ENCODE assay signal across 29 cellular contexts in the genomic region with DNA sequence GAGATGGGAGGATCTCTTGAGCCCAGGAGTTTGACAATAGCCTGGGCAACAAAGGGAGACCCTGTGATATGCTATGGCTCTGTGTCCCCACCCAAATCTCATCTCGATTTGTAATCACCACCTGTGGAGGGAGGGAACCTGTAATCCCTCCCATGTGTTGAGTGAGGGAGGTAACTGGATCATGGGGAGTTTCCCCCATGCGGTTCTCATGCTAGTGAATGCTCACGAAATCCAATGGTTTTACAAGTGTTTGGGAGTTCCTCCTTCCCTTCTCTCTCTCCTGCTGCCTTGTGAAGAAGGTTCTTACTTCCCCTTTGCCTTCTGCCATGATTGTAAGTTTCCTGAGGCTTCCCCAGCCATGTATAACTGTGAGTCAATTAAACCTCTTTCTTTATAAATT. TPM values are rescaled to one million over a fixed set of nuclear protein-coding genes. Genes with fewer than 3 reads are reported as not detected.
DNase-seq lines count a peak whose midpoint lies in the region; ATAC-seq, FAIRE-seq and TF ChIP-seq lines count a peak whose summit lies in the region.
"Had no signal": no experiment of that assay in that cellular context is flagged by ENCODE, and none has a peak within 500 bp of the region (broad histone marks: within the 10 kb centered on the region; RNA-seq: fewer than 3 reads in every experiment).

No MANE protein-coding gene starts in this region.

- in situ Hi-C loops in K562 (cut with MboI) = no loop called here

- peaks cover 1% of the 10 kb centered on the region for H3K4me1 ChIP-seq in H9 (ENCODE audit: insufficient read depth, low read length)
- peaks cover 24 to 29% of the 10 kb centered on the region in 2 experiments; a peak in 4 of 5 replicates for H3K4me1 ChIP-seq in K562 (replicated peaks in 1 of 2; ENCODE audit: control insufficient read depth in 2 of 2, insufficient read depth in 2 of 2, low read length in 2 of 2)
- peaks cover 32% of the 10 kb centered on the region for H3K4me1 ChIP-seq in neural progenitor cell
- H3K4me1 ChIP-seq: foreskin keratinocyte had no signal

- no peak overlapping the region for H2BK15ac ChIP-seq in H9 (ENCODE audit: low read depth, low read length)

- H3K9ac ChIP-seq in H9 (ENCODE audit: extremely low read depth, insufficient read length, low read length) (no peak overlapping the region), K562 (ENCODE audit: insufficient read depth in 1 of 2, low read depth in 2 of 2, low read length in 2 of 2) (no peak overlapping the region), neural progenitor cell (no peak overlapping the region)

- H4K8ac ChIP-seq in H9 (replicated peaks; ENCODE audit: insufficient read length, low read depth, low read length) = no peak overlapping the region

- peaks cover 0 to 3% (median 0%) of the 10 kb centered on the region in 3 experiments; a peak in 1 of 7 replicates for H3K36me3 Mint-ChIP-seq in H9 (ENCODE audit: insufficient read depth in 1 of 3, low read depth in 3 of 3)
- peaks cover 3% of the 10 kb centered on the region for H3K36me3 Mint-ChIP-seq in neural progenitor cell

- no peak for TF ChIP-seq EP300 in K562 (IDR thresholded peaks at IDR 0.05; ENCODE audit: low read length)

- H3K27me3 Mint-ChIP-seq in H9 (ENCODE audit: low read depth) (no peaks in the 10 kb centered on the region), neural progenitor cell (ENCODE audit: insufficient read depth, low read depth) (peaks cover 4% of the 10 kb centered on the region)
- H3K27me3 Mint-ChIP-seq: activated CD4-positive, alpha-beta T cell treated with anti-CD3 and anti-CD28 coated beads, Interleukin-2, amount 10 ng/mL, durations not matched to agents 7 days and 5 days; activated CD8-positive, alpha-beta memory T cell treated with anti-CD3 and anti-CD28 coated beads, Interleukin-2, amount 10 ng/mL, durations not matched to agents 7 days and 5 days; CD4-positive, alpha-beta memory T cell; central memory CD8-positive, alpha-beta T cell; stimulated activated naive CD8-positive, alpha-beta T cell treated with anti-CD3 and anti-CD28 coated beads, Interleukin-15, amount 100 ng/mL, for 72 hours had no signal

- no peak overlapping the region for H4K5ac ChIP-seq in H9 (ENCODE audit: insufficient read length, low read depth, low read length)

- H3K4ac ChIP-seq in H9 (ENCODE audit: low read depth, low read length) = no peak overlapping the region

- intact Hi-C loops in K562 (cut with micrococcal nuclease) = no loop called here

- H3K18ac ChIP-seq in H9 (ENCODE audit: insufficient read length, low read depth, low read length) = no peak overlapping the region

- TF ChIP-seq CTCF in H9 (conservative IDR thresholded peaks at IDR 0.05) (no peak), NB4 (IDR thresholded peaks at IDR 0.05; ENCODE audit: low read depth, low read length) (no peak), K562 (IDR thresholded peaks at IDR 0.05 in 2 of 3, conservative IDR thresholded peaks at IDR 0.05 in 1 of 3; ENCODE audit: insufficient read depth in 2 of 3, low read depth in 1 of 3, low read length in 3 of 3) (no peak), neural progenitor cell (IDR thresholded peaks at IDR 0.05) (no peak)

- no peak overlapping the region for H3T11ph ChIP-seq in H9 (ENCODE audit: low read length)

- no peak overlapping the region for H3K4me2 ChIP-seq in H9 (ENCODE audit: insufficient read depth, insufficient read length, low read length)
- H3K4me2 ChIP-seq in K562 (ENCODE audit: insufficient read depth, low read length) = peak overlapping the region; percentile 10; the same call in 1 of the 2 replicates
- peak overlapping the region; percentile 0 for H3K4me2 ChIP-seq in neural progenitor cell

- H3K4me1 Mint-ChIP-seq in H9 = peaks cover 36 to 50% of the 10 kb centered on the region in 2 experiments
- H3K4me1 Mint-ChIP-seq in neural progenitor cell = peaks cover 33% of the 10 kb centered on the region

- H3K27ac ChIP-seq in H9 (ENCODE audit: insufficient read length, low read depth, low read length) (no peak overlapping the region), K562 (ENCODE audit: extremely low read depth, low read depth, low read length) (peak overlapping the region; percentile 17; the same call in 1 of the 3 replicates), neural progenitor cell (no peak overlapping the region)
- H3K27ac ChIP-seq: foreskin keratinocyte, right atrium auricular region, VCaP had no signal

- CTCF ChIA-PET in K562 (lab: Yijun Ruan, JAX; ENCODE audit: low intra/inter-chr PET ratio) = no interaction called here

- no peak overlapping the region for H2AK5ac ChIP-seq in H9 (ENCODE audit: insufficient read length, low read length)

- FAIRE-seq in K562 (lab: Jason Lieb, UNC) = peak; percentile 32

- BruUV-seq in K562 (replicated peaks; lab: Mats Ljungman, UMichigan) = TSS peak; percentile 7

- H2AFZ ChIP-seq in H9 (ENCODE audit: low read length) = no peak overlapping the region
- H2AFZ ChIP-seq in K562 (ENCODE audit: low read depth, low read length) = no peak overlapping the region
- H2AFZ ChIP-seq in neural progenitor cell (replicated peaks) = no peak overlapping the region

- no peaks in the 10 kb centered on the region for H3K9me3 Mint-ChIP-seq in H9
- H3K9me3 Mint-ChIP-seq in neural progenitor cell = no peaks in the 10 kb centered on the region
- H3K9me3 Mint-ChIP-seq: activated CD4-positive, alpha-beta T cell treated with anti-CD3 and anti-CD28 coated beads, Interleukin-2, amount 10 ng/mL, durations not matched to agents 7 days and 5 days; activated naive CD4-positive, alpha-beta T cell treated with anti-CD3 and anti-CD28 coated beads, Interleukin-2, amount 50 U/mL, for 72 hours; central memory CD8-positive, alpha-beta T cell; stimulated activated naive CD8-positive, alpha-beta T cell treated with anti-CD3 and anti-CD28 coated beads, Interleukin-15, amount 100 ng/mL, for 72 hours had no signal

- H4K20me1 ChIP-seq in H9 (ENCODE audit: control insufficient read depth, insufficient read depth, insufficient read length) (no peaks in the 10 kb centered on the region), K562 (replicated peaks; ENCODE audit: control insufficient read depth, insufficient read depth, low read length) (no peaks in the 10 kb centered on the region; the same call in 1 of the 2 replicates), neural progenitor cell (ENCODE audit: low read depth) (peaks cover 48% of the 10 kb centered on the region)

- H3K36me3 ChIP-seq in K562 (ENCODE audit: control insufficient read depth, insufficient read depth, low read length) = peaks cover 19% of the 10 kb centered on the region; the same call in 2 of the 3 replicates
- no peaks in the 10 kb centered on the region for H3K36me3 ChIP-seq in neural progenitor cell
- H3K36me3 ChIP-seq: right atrium auricular region, tibial nerve had no signal

- no CpG with 5 or more reads among the region's 3 CpGs for WGBS in H9 (ENCODE audit: extremely low coverage, insufficient read length, low lambda C conversion rate)
- 33% methylated on average over 3 of the region's 3 CpGs for WGBS in K562 (ENCODE audit: insufficient coverage, low coverage, missing lambda C conversion rate)

- TF ChIP-seq POLR2A in NB4 (IDR thresholded peaks at IDR 0.05; ENCODE audit: extremely low read depth, insufficient read length) = no peak
- TF ChIP-seq POLR2A in K562 (conservative IDR thresholded peaks at IDR 0.05) = no peak

- H2BK12ac ChIP-seq in H9 (ENCODE audit: insufficient read length, low read depth, low read length) = no peak overlapping the region

- H3K27me3 ChIP-seq in H9 (ENCODE audit: insufficient read depth, low read length) (no peaks in the 10 kb centered on the region), K562 (ENCODE audit: control insufficient read depth in 2 of 2, insufficient read depth in 2 of 2, low read length in 2 of 2) (no peaks in the 10 kb centered on the region), neural progenitor cell (peaks cover 10% of the 10 kb centered on the region)
- H3K27me3 ChIP-seq: foreskin keratinocyte, right atrium auricular region, tibial nerve had no signal

- no peak for TF ChIP-seq RAD21 in K562 (CRISPR knock-in tag; conservative IDR thresholded peaks at IDR 0.05 in 1 of 2, IDR thresholded peaks at IDR 0.05 in 1 of 2)

- peaks cover 24% of the 10 kb centered on the region; the same call in 1 of the 2 replicates for H3K79me2 ChIP-seq in H9 (ENCODE audit: insufficient read depth, low read length)
- peaks cover 90% of the 10 kb centered on the region for H3K79me2 ChIP-seq in K562 (ENCODE audit: control insufficient read depth, insufficient read depth, low read length)
- peaks cover 81% of the 10 kb centered on the region for H3K79me2 ChIP-seq in neural progenitor cell (ENCODE audit: low read depth)

- no peak overlapping the region for H4K91ac ChIP-seq in H9 (ENCODE audit: insufficient read length, low read depth, low read length)

- H2BK20ac ChIP-seq in H9 (ENCODE audit: low read depth, low read length, poor library complexity, severe bottlenecking) = no peak overlapping the region

- H3K14ac ChIP-seq in H9 (ENCODE audit: insufficient read depth, low read length) = no peak overlapping the region

- no peaks in the 10 kb centered on the region for H3K9me1 ChIP-seq in K562 (ENCODE audit: control insufficient read depth, insufficient read depth, low read length)

- H3K56ac ChIP-seq in H9 (ENCODE audit: insufficient read length, low read depth, low read length) = no peak overlapping the region

- POLR2A ChIA-PET in K562 (lab: Yijun Ruan, JAX) = interaction anchor here (0.7 to 2.2 kb wide), 6 partner anchors 9 to 152 kb away, joined by 3 to 9 read pairs (median 3); partner anchors contain the start of gene HMGA1

- H3F3A ChIP-seq in neural progenitor cell (ENCODE audit: low read depth) = peaks cover 48% of the 10 kb centered on the region

- H3K4me3 Mint-ChIP-seq in H9 = no peak overlapping the region
- H3K4me3 Mint-ChIP-seq in neural progenitor cell = no peak overlapping the region
- H3K4me3 Mint-ChIP-seq: activated CD4-positive, alpha-beta T cell treated with anti-CD3 and anti-CD28 coated beads, Interleukin-2, amount 10 ng/mL, durations not matched to agents 7 days and 5 days; activated CD8-positive, alpha-beta memory T cell treated with anti-CD3 and anti-CD28 coated beads, Interleukin-2, amount 10 ng/mL, durations not matched to agents 7 days and 5 days; central memory CD8-positive, alpha-beta T cell; stimulated activated naive CD8-positive, alpha-beta T cell treated with anti-CD3 and anti-CD28 coated beads, Interleukin-15, amount 100 ng/mL, for 72 hours had no signal

- H2BK5ac ChIP-seq in H9 (ENCODE audit: insufficient read length, low read length) = no peak overlapping the region

- no peaks in the 10 kb centered on the region for H3K9me3 ChIP-seq in H9 (ENCODE audit: control insufficient read depth, low read depth, low read length)
- no peaks in the 10 kb centered on the region for H3K9me3 ChIP-seq in K562 (replicated peaks; ENCODE audit: control insufficient read depth, insufficient read depth, low read depth, low read length)
- H3K9me3 ChIP-seq in neural progenitor cell (ENCODE audit: low read depth) = no peaks in the 10 kb centered on the region
- H3K9me3 ChIP-seq: right atrium auricular region, tibial nerve had no signal

- H3K23ac ChIP-seq in H9 (ENCODE audit: insufficient read length, low read depth, low read length) = no peak overlapping the region

- H2BK120ac ChIP-seq in H9 (ENCODE audit: low read depth, low read length, poor library complexity, severe bottlenecking) = no peak overlapping the region

- H3K23me2 ChIP-seq in H9 (ENCODE audit: insufficient read length, low read depth, low read length, poor library complexity, severe bottlenecking) = peaks cover 9% of the 10 kb centered on the region

- H3K4me3 ChIP-seq in NB4 (ENCODE audit: low read depth, low read length) (peak overlapping the region; percentile 22), K562 (no peak overlapping the region), neural progenitor cell (no peak overlapping the region)
- H3K4me3 ChIP-seq: right atrium auricular region, tibial nerve had no signal

- no peaks in the 10 kb centered on the region for H3K79me1 ChIP-seq in H9 (ENCODE audit: insufficient read depth, low read depth, low read length, poor library complexity, severe bottlenecking)

- DNase-seq in H9 = no peak
- DNase-seq in NB4 (ENCODE audit: low read depth) = peak; percentile 69
- peak in 1 of 4 experiments; percentile 57 for DNase-seq in K562 (ENCODE audit: extremely low read depth in 1 of 4, low spot score in 3 of 4)
- peak; percentile 27 for DNase-seq in neural progenitor cell (ENCODE audit: low spot score)
- DNase-seq in T1000 (lab: John Stamatoyannopoulos, UW) = no peak
- no peak for DNase-seq in left lobe of liver (ENCODE audit: low spot score)
- DNase-seq in effector CD8-positive, alpha-beta T cell (lab: John Stamatoyannopoulos, UW) = no peak
- DNase-seq: activated CD4-positive, alpha-beta T cell treated with anti-CD3 and anti-CD28 coated beads, Interleukin-2, amount 10 ng/mL, durations not matched to agents 7 days and 5 days; activated CD8-positive, alpha-beta memory T cell treated with anti-CD3 and anti-CD28 coated beads, Interleukin-2, amount 10 ng/mL, durations not matched to agents 7 days and 5 days; aorta; CD4-positive, alpha-beta memory T cell; DMS153; erythroblast; foreskin keratinocyte; GDM1; hypothalamus; NCI-H1417 treated with DMSO at 0.1 percent for 48 hours; NCI-H2171 treated with DMSO at 0.1 percent for 48 hours; NCI-H526 treated with DMSO at 0.1 percent for 48 hours; stimulated activated CD4-positive, alpha-beta T cell treated with anti-CD3 and anti-CD28 coated beads, Interleukin-12 subunit alpha, Interleukin-12 subunit beta, amount 100 ng/mL, for 4 hours; stimulated activated CD4-positive, alpha-beta T cell treated with anti-CD3 and anti-CD28 coated beads, Interleukin-4, amount 100 ng/mL, for 4 hours; stimulated activated naive CD8-positive, alpha-beta T cell treated with anti-CD3 and anti-CD28 coated beads, Interleukin-15, amount 100 ng/mL, for 72 hours had no signal

- peak overlapping the region in 2 of 3 experiments; percentile 10 to 21; a peak in 2 of 7 replicates for H3K27ac Mint-ChIP-seq in H9
- no peak overlapping the region for H3K27ac Mint-ChIP-seq in neural progenitor cell
- H3K27ac Mint-ChIP-seq: activated CD4-positive, alpha-beta T cell treated with anti-CD3 and anti-CD28 coated beads, Interleukin-2, amount 10 ng/mL, durations not matched to agents 7 days and 5 days; activated CD8-positive, alpha-beta memory T cell treated with anti-CD3 and anti-CD28 coated beads, Interleukin-2, amount 10 ng/mL, durations not matched to agents 7 days and 5 days; activated naive CD4-positive, alpha-beta T cell treated with anti-CD3 and anti-CD28 coated beads, Interleukin-2, amount 50 U/mL, for 72 hours had no signal

- no peak for ATAC-seq in K562
- no peak for ATAC-seq in HG03039 (IDR thresholded peaks at IDR 0.05; ENCODE audit: unreplicated experiment)
- no peak for ATAC-seq in left lobe of liver
- ATAC-seq: activated CD8-positive, alpha-beta memory T cell treated with anti-CD3 and anti-CD28 coated beads, Interleukin-2, amount 10 ng/mL, durations not matched to agents 7 days and 5 days; activated naive CD4-positive, alpha-beta T cell treated with anti-CD3 and anti-CD28 coated beads, Interleukin-2, amount 50 U/mL, for 72 hours; foreskin keratinocyte; Right ventricle myocardium inferior; stimulated activated naive CD8-positive, alpha-beta T cell treated with anti-CD3 and anti-CD28 coated beads, Interleukin-15, amount 100 ng/mL, for 72 hours had no signal

RNA-seq across cellular contexts. Expression of gene NUDT3, which starts 3.4 kb away (rescaled TPM):
- total RNA-seq in H9 (2021) = 22.7 and 23.6 TPM in 2 replicates
- 19.3 and 42.2 TPM in 2 replicates for total RNA-seq in K562 (2011; cell fraction: chromatin; rRNA removed; ENCODE audit: low replicate concordance)
- total RNA-seq in K562 (2011; cell fraction: nucleolus; rRNA removed) = 17.3 and 21.3 TPM in 2 replicates
- total RNA-seq in K562 (2011; cell fraction: nucleoplasm; rRNA removed) = 38.4 and 67.7 TPM in 2 replicates
- total RNA-seq in K562 (2014; rRNA removed) = 47.3 and 51.0 TPM in 2 replicates
- total RNA-seq in K562 (2014; rRNA removed; fragmentation: Illumina TruSeq; extraction: Trizol) = 61.8 and 70.8 TPM in 2 replicates
- total RNA-seq in K562 (2015; rRNA removed; fragmentation: Illumina TruSeq; extraction: Trizol) = 57.2 and 59.8 TPM in 2 replicates
- 49.8 and 56.4 TPM in 2 replicates for total RNA-seq in K562 (2021)
- polyA plus RNA-seq in K562 (2011; rRNA removed) = 68.5 and 81.2 TPM in 2 replicates
- 29.2 and 49.7 TPM in 2 replicates for polyA plus RNA-seq in K562 (2011; cell fraction: cytosol; rRNA removed)
- polyA plus RNA-seq in K562 (2011; cell fraction: nucleus; rRNA removed) = 20.7 and 29.1 TPM in 2 replicates
- 15.2 and 19.2 TPM in 2 replicates for polyA plus RNA-seq in K562 (2012)
- polyA plus RNA-seq in K562 (2014; fragmentation: Illumina TruSeq; extraction: Trizol) = 54.8 and 56.0 TPM in 2 replicates
- 10 to 100 TPM in 1 of 2 experiments, 1 to 10 TPM in 1; 5.4 to 57.7 TPM for polyA plus RNA-seq in K562 (2014; fragmentation: Nextera tagmentation; extraction: Ambion mirVana)
- 54.4 and 56.8 TPM in 2 replicates for polyA plus RNA-seq in K562 (2014; rRNA removed)
- polyA minus RNA-seq in K562 (2011; rRNA and poly(A)+ RNA removed) = 105 and 133 TPM in 2 replicates
- 46.1 and 59.9 TPM in 2 replicates for polyA minus RNA-seq in K562 (2011; cell fraction: cytosol; rRNA and poly(A)+ RNA removed)
- 9.4 and 18.1 TPM in 2 replicates for polyA minus RNA-seq in K562 (2011; cell fraction: nucleus; rRNA and poly(A)+ RNA removed)
- 26.4 and 35.7 TPM in 2 replicates for total RNA-seq in neural progenitor cell (ENCODE audit: low replicate concordance)
- total RNA-seq in left lobe of liver = 16.6 TPM

RNA-seq across cellular contexts. Expression of gene RPS10, which starts 36.8 kb away (rescaled TPM):
- total RNA-seq in H9 (2021) (2,330 and 2,392 TPM in 2 replicates), K562 (2014; rRNA removed) (3,907 and 4,273 TPM in 2 replicates), K562 (2014; rRNA removed; fragmentation: Illumina TruSeq; extraction: Trizol) (2,809 and 3,197 TPM in 2 replicates), K562 (2015; rRNA removed; fragmentation: Illumina TruSeq; extraction: Trizol) (3,578 and 3,876 TPM in 2 replicates), K562 (2021) (3,062 and 3,200 TPM in 2 replicates), neural progenitor cell (ENCODE audit: low replicate concordance) (4,003 and 4,850 TPM in 2 replicates), left lobe of liver (346 TPM)
- total RNA-seq in K562 (2011; cell fraction: chromatin; rRNA removed; ENCODE audit: low replicate concordance) = 244 and 499 TPM in 2 replicates
- 961 and 1,244 TPM in 2 replicates for total RNA-seq in K562 (2011; cell fraction: nucleolus; rRNA removed)
- 1,028 and 1,732 TPM in 2 replicates for total RNA-seq in K562 (2011; cell fraction: nucleoplasm; rRNA removed)
- polyA plus RNA-seq in K562 (2011; rRNA removed) (5,201 and 6,397 TPM in 2 replicates), K562 (2014; fragmentation: Illumina TruSeq; extraction: Trizol) (4,753 and 5,213 TPM in 2 replicates), K562 (2014; fragmentation: Nextera tagmentation; extraction: Ambion mirVana) (1,000 to 10,000 TPM; 2,680 to 3,048 TPM), K562 (2014; rRNA removed) (4,615 and 5,251 TPM in 2 replicates)
- 12,487 and 14,962 TPM in 2 replicates for polyA plus RNA-seq in K562 (2011; cell fraction: cytosol; rRNA removed)
- 1,847 and 2,630 TPM in 2 replicates for polyA plus RNA-seq in K562 (2011; cell fraction: nucleus; rRNA removed)
- polyA plus RNA-seq in K562 (2012) = 4,197 and 5,822 TPM in 2 replicates
- polyA minus RNA-seq in K562 (2011; rRNA and poly(A)+ RNA removed) = 2,379 and 2,522 TPM in 2 replicates
- 976 and 1,028 TPM in 2 replicates for polyA minus RNA-seq in K562 (2011; cell fraction: cytosol; rRNA and poly(A)+ RNA removed)
- 203 and 375 TPM in 2 replicates for polyA minus RNA-seq in K562 (2011; cell fraction: nucleus; rRNA and poly(A)+ RNA removed)

Comparison
In these comparisons a context has a peak if more than half of its experiments do, and no peak if none do; other contexts are left out.
1. DNase-seq: peak in NB4 (single experiment) and neural progenitor cell (single experiment); none in H9 (single experiment), T1000 (single experiment), left lobe of liver (single experiment) and effector CD8-positive, alpha-beta T cell (single experiment).